Comparison of ENCODE assay signal across 8 cellular contexts in the genomic region with DNA sequence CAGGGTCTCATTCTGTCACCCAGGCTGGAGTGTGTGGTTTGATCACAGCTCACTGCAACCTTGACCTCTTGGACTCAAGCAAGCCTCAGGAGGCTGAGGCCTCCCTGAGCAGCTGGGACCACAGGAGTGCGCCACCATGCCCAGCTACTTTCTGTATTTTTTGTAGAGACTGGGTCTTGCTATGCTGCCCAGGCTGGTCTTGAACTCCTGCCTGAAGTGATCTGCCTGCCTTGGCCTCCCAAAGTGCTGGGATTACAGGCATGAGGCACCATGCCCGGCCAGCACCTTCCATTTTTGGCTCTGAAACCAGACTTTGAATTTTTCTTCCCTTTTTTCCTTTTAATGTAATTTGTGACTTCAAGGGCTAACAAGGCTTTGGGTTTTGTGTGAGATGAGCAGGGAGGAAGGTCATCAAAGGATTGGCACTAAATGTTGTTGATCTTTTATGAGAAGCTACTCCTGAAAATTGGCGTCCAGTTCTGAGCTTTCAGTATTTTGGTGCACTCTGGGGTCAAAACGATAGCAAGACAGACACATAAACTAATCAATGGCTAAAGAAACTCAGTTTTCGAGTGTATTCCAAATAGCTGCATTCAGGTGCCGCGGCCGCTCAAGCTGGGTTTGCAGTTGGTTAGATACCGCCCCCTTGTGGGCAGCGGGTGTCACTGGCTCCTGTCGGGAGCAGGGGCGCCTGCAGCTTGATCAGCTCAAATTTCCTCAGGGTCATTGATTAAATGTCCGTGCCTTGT. TPM values are rescaled to one million over a fixed set of nuclear protein-coding genes. Genes with fewer than 3 reads are reported as not detected.
DNase-seq lines count a peak whose midpoint lies in the region; ATAC-seq, FAIRE-seq and TF ChIP-seq lines count a peak whose summit lies in the region.

No MANE protein-coding gene starts in this region.

- 2% methylated on average over 9 of the region's 13 CpGs for WGBS in HepG2 (ENCODE audit: low lambda C conversion rate)

- no peak overlapping the region for H3K9ac ChIP-seq in HepG2 (ENCODE audit: insufficient read depth, low read depth, low read length)

- H3K36me3 ChIP-seq in A673 (ENCODE audit: insufficient read depth, low read length, poor library complexity, severe bottlenecking) = no peaks in the 10 kb centered on the region
- no peaks in the 10 kb centered on the region for H3K36me3 ChIP-seq in HepG2 (replicated peaks in 1 of 2; ENCODE audit: control insufficient read depth in 1 of 2, insufficient read depth in 2 of 2, low read length in 2 of 2)

- FAIRE-seq in HepG2 (lab: Jason Lieb, UNC) = peak; percentile 26

- no peaks in the 10 kb centered on the region for H3K9me3 ChIP-seq in A673 (ENCODE audit: low read depth, low read length, poor library complexity, severe bottlenecking)
- H3K9me3 ChIP-seq in HepG2 (ENCODE audit: low read length) = no peaks in the 10 kb centered on the region

- ATAC-seq in GM18505 (IDR thresholded peaks at IDR 0.05; ENCODE audit: unreplicated experiment) (peak; percentile 68), HG03064 (IDR thresholded peaks at IDR 0.05; ENCODE audit: low read depth, unreplicated experiment) (peak; percentile 55), HepG2 (peak; percentile 96)

- H4K20me1 ChIP-seq in HepG2 (ENCODE audit: insufficient read depth, low read length) = no peaks in the 10 kb centered on the region

- intact Hi-C loops in A673 (cut with micrococcal nuclease; ENCODE audit: unreplicated experiment) = loop anchor here (1.0 to 2.0 kb wide), 3 partner anchors 81 to 144 kb away; no protein-coding TSS in a partner anchor
- intact Hi-C loops in HepG2 (cut with micrococcal nuclease; ENCODE audit: unreplicated experiment) = loop anchor here (1.0 to 5.0 kb wide), 2 partner anchors 80 to 136 kb away; no protein-coding TSS in a partner anchor

- in situ Hi-C loops in HepG2 (cut with HindIII; ENCODE audit: extremely low pct_ligation_motif_present, low pct_unique_long_range_greater_than_20kb) = loop anchor here (5.0 kb wide), 1 partner anchor 135 kb away; no protein-coding TSS in a partner anchor

- BruUV-seq in A673 (replicated peaks; lab: Mats Ljungman, UMichigan) (no TSS peak), HepG2 (replicated peaks; lab: Mats Ljungman, UMichigan) (no TSS peak)

- no peak overlapping the region for H2AFZ ChIP-seq in HepG2 (ENCODE audit: low read length)

- TF ChIP-seq RAD21 in HepG2 (CRISPR knock-in tag; IDR thresholded peaks at IDR 0.05) = peak; percentile 76

- TF ChIP-seq EP300 in HepG2 (IDR thresholded peaks at IDR 0.05; ENCODE audit: low read depth in 2 of 2, low read length in 2 of 2) = no peak
- no peak for TF ChIP-seq EP300 in HepG2 (CRISPR knock-in tag; IDR thresholded peaks at IDR 0.05; ENCODE audit: borderline replicate concordance)

- peak; percentile 93 for DNase-seq in A673 (ENCODE audit: low spot score)
- DNase-seq in NCI-H345 treated with DMSO at 0.1 percent for 48 hours (lab: John Stamatoyannopoulos, UW; ENCODE audit: unreplicated experiment) = peak; percentile 59
- peak; percentile 80 to 82 for DNase-seq in activated CD4-positive, alpha-beta T cell treated with anti-CD3 and anti-CD28 coated beads for 4 hours
- peak; percentile 90 for DNase-seq in choroid plexus epithelial cell (ENCODE audit: low read depth)
- peak; percentile 52 for DNase-seq in HepG2 (ENCODE audit: low spot score)
- peak; percentile 76 for DNase-seq in stimulated activated CD4-positive, alpha-beta T cell treated with anti-CD3 and anti-CD28 coated beads, Interleukin-4, amount 100 ng/mL, for 48 hours (ENCODE audit: low read depth in 2 of 2)

- TF ChIP-seq CTCF in A673 (conservative IDR thresholded peaks at IDR 0.05; ENCODE audit: low read depth, low read length) (peak; percentile 100), choroid plexus epithelial cell (conservative IDR thresholded peaks at IDR 0.05; ENCODE audit: low read depth, low read length) (peak; percentile 99), HepG2 (CRISPR knock-in tag; IDR thresholded peaks at IDR 0.05) (peak; percentile 81)

- no peak for TF ChIP-seq POLR2A in GM18505 (IDR thresholded peaks at IDR 0.05; ENCODE audit: borderline replicate concordance, extremely low read depth, insufficient read depth, insufficient read length)
- no peak for TF ChIP-seq POLR2A in HepG2 (IDR thresholded peaks at IDR 0.05; ENCODE audit: insufficient read depth in 1 of 2, low read depth in 2 of 2, low read length in 2 of 2)

- CTCF ChIA-PET in A673 (lab: Charles Lee) (interaction anchor here (0.5 to 2.5 kb wide), 23 partner anchors 8 to 231 kb away, joined by 3 to 61 read pairs (median 4); partner anchors contain the start of gene HSPA8), HepG2 (lab: Yijun Ruan, JAX; ENCODE audit: low intra/inter-chr PET ratio, low total read pairs) (interaction anchor here (1.1 to 3.5 kb wide), 3 partner anchors 81 to 144 kb away, joined by 3 to 31 read pairs (median 4); no protein-coding TSS in a partner anchor)

- POLR2A ChIA-PET in A673 (lab: Charles Lee; ENCODE audit: low non-redundant PET) (interaction anchor here (0.6 kb wide), 1 partner anchor 48 kb away, joined by 3 read pairs; no protein-coding TSS in a partner anchor), HepG2 (lab: Yijun Ruan, JAX) (no interaction called here)

- no peaks in the 10 kb centered on the region for H3K79me2 ChIP-seq in HepG2 (ENCODE audit: insufficient read depth, low read length)

- no peak overlapping the region for H3K4me2 ChIP-seq in HepG2 (ENCODE audit: low read depth, low read length)

- H3K4me1 ChIP-seq in A673 (ENCODE audit: insufficient read depth, low read length, poor library complexity, severe bottlenecking) = peaks cover 45% of the 10 kb centered on the region
- no peaks in the 10 kb centered on the region for H3K4me1 ChIP-seq in HepG2 (ENCODE audit: insufficient read depth, low read length)

- H3K27ac ChIP-seq in A673 (ENCODE audit: low read depth, low read length, poor library complexity, severe bottlenecking) = no peak overlapping the region
- no peak overlapping the region for H3K27ac ChIP-seq in HepG2 (ENCODE audit: extremely low read length, insufficient read depth, low read length)

- H3K27me3 ChIP-seq in A673 (replicated peaks; ENCODE audit: insufficient read depth, low read depth, low read length, poor library complexity) (no peaks in the 10 kb centered on the region), HepG2 (ENCODE audit: control insufficient read depth in 1 of 2, insufficient read depth in 2 of 2, low read length in 2 of 2) (peaks cover 2 to 10% of the 10 kb centered on the region in 2 experiments; a peak in 2 of 5 replicates)

- no peak overlapping the region for H3K4me3 ChIP-seq in A673 (ENCODE audit: low read depth, low read length, poor library complexity, severe bottlenecking)
- H3K4me3 ChIP-seq in choroid plexus epithelial cell (ENCODE audit: low read depth, low read length) = no peak overlapping the region
- H3K4me3 ChIP-seq in HepG2 (replicated peaks in 1 of 3; ENCODE audit: insufficient read depth in 1 of 3, low read depth in 2 of 3, low read length in 3 of 3) = no peak overlapping the region

TF ChIP-seq in HepG2, 621 proteins besides CTCF, POLR2A, EP300 and RAD21 (continues in another document):
- TF ChIP-seq IKZF1 (IDR thresholded peaks at IDR 0.05) = no peak
- no peak for TF ChIP-seq SALL1 (CRISPR knock-in tag; IDR thresholded peaks at IDR 0.05)
- no peak for TF ChIP-seq ZNF501 (CRISPR knock-in tag; IDR thresholded peaks at IDR 0.05)
- TF ChIP-seq SMC3 (IDR thresholded peaks at IDR 0.05; ENCODE audit: low read length) = peak; percentile 59
- TF ChIP-seq PAX8 (CRISPR knock-in tag; IDR thresholded peaks at IDR 0.05; ENCODE audit: borderline replicate concordance) = no peak
- TF ChIP-seq ZNF121 (CRISPR knock-in tag; IDR thresholded peaks at IDR 0.05) = peak; percentile 49; the same call in 1 of the 2 replicates
- TF ChIP-seq ZNF83 (CRISPR knock-in tag; IDR thresholded peaks at IDR 0.05; ENCODE audit: borderline replicate concordance) = no peak
- TF ChIP-seq, protein P1, sequence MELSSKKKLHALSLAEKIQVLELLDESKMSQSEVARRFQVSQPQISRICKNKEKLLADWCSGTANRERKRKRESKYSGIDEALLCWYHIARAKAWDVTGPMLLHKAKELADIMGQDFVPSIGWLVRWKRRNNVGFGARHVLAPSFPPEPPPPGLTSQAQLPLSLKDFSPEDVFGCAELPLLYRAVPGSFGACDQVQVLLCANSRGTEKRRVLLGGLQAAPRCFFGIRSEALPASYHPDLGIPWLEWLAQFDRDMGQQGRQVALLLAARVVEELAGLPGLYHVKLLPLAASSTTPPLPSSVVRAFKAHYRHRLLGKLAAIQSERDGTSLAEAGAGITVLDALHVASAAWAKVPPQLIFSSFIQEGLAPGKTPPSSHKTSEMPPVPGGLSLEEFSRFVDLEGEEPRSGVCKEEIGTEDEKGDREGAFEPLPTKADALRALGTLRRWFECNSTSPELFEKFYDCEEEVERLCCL (CRISPR knock-in tag; IDR thresholded peaks at IDR 0.05; ENCODE audit: borderline replicate concordance) = no peak
- no peak for TF ChIP-seq MTA3 (CRISPR knock-in tag; IDR thresholded peaks at IDR 0.05)
- no peak for TF ChIP-seq PITX1 (CRISPR knock-in tag; IDR thresholded peaks at IDR 0.05)

RNA-seq across cellular contexts. Expression of gene CLMP, which starts 51.9 kb away (rescaled TPM):
- 45.9 and 62.6 TPM in 2 replicates for total RNA-seq in A673 (2021)
- not detected in 2 replicates for total RNA-seq in HepG2 (2016; rRNA removed; fragmentation: Illumina TruSeq; extraction: Trizol)
- total RNA-seq in HepG2 (2016; cell fraction: cytosol; rRNA removed; fragmentation: Illumina TruSeq; extraction: Trizol; ENCODE audit: low read depth) = not detected in 2 replicates
- total RNA-seq in HepG2 (2016; cell fraction: insoluble cytoplasmic fraction; rRNA removed; fragmentation: Illumina TruSeq; extraction: Trizol) = not detected in 2 replicates
- total RNA-seq in HepG2 (2016; cell fraction: membrane; rRNA removed; fragmentation: Illumina TruSeq; extraction: Trizol) = not detected in 2 replicates
- total RNA-seq in HepG2 (2016; cell fraction: nucleus; rRNA removed; fragmentation: Illumina TruSeq; extraction: Trizol) = not detected in 2 replicates
- not detected in 2 replicates for polyA plus RNA-seq in HepG2 (2011; rRNA removed)
- not detected in 2 replicates for polyA plus RNA-seq in HepG2 (2011; cell fraction: cytosol; rRNA removed)
- not detected in 2 replicates for polyA plus RNA-seq in HepG2 (2011; cell fraction: nucleus; rRNA removed)
- polyA plus RNA-seq in HepG2 (2012) = not detected in 2 replicates
- not detected in 2 replicates for polyA plus RNA-seq in HepG2 (2016; cell fraction: cytosol; fragmentation: Illumina TruSeq; extraction: Trizol; ENCODE audit: low read depth)
- polyA plus RNA-seq in HepG2 (2016; cell fraction: insoluble cytoplasmic fraction; fragmentation: Illumina TruSeq; extraction: Trizol; ENCODE audit: low read depth) = not detected in 2 replicates
- polyA plus RNA-seq in HepG2 (2016; cell fraction: membrane; fragmentation: Illumina TruSeq; extraction: Trizol; ENCODE audit: low read depth) = not detected in 2 replicates
- polyA plus RNA-seq in HepG2 (2016; cell fraction: nucleus; fragmentation: Illumina TruSeq; extraction: Trizol; ENCODE audit: insufficient read depth, low read depth) = not detected in 2 replicates
- 64.2 TPM in 1 of 2 replicates, not detected in the other for polyA minus RNA-seq in HepG2 (2011; rRNA and poly(A)+ RNA removed; ENCODE audit: low replicate concordance)
- polyA minus RNA-seq in HepG2 (2011; cell fraction: cytosol; rRNA and poly(A)+ RNA removed) = not detected in 2 replicates
- 0.64 TPM in 1 of 2 replicates, not detected in the other for polyA minus RNA-seq in HepG2 (2011; cell fraction: nucleus; rRNA and poly(A)+ RNA removed)

Comparison
In these comparisons a context has a peak if more than half of its experiments do, and no peak if none do; other contexts are left out.
1. RNA of gene CLMP, which starts 51.9 kb away (total RNA-seq): 45.9 to 62.6 TPM in A673; not detected in HepG2; every median in the first group is over 10 times any median in the second.
2. Peak in every context shown above with its lines, with median percentiles within 50 percentile points of each other: DNase-seq, CTCF ChIP-seq and ATAC-seq.